Comparison of ENCODE assay signal across 8 cellular contexts in the genomic region with DNA sequence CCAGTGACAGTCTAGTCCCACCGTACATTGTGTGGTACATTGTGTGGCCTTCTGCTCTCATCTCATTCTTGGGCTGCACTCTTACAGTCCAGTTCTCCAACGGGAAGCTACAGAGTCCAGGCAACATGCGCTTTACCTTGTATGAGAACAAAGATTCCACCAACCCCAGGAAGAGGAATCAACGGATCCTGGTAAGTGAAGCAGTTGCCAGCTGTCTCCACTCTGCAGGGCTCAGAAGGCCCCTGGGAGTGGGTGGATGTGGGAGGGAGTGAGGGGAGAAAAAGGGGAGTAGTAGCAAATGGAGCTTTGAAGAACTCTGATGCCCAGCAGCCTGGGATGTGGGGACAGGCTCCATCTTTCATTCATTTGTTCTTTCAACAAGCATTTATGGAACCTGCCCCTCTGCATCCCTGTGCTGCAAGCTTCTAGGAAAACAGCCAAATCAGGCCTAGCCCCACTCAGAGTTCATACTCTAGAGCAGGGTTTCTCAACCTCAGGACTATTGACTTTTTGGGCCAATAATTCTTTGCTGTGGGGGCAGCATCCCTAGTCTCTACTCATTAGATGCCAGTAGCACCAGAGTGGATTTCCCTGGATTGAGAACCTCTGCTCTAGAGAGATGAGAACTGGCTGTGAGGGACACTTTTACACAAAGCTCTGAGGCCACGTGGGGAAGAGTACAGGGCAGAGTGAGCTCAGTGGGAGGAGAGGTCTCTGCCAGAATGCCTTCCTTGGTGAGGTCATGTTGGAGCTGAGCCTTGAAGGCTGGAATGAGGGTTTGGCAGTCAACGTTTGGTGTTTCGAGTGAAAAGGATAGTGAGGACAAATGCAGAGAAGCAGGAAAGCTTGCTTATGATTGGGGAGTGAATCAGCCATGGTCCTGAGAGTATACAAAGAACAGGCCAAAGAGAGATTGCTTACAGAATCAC. TPM values are rescaled to one million over a fixed set of nuclear protein-coding genes. Genes with fewer than 3 reads are reported as not detected.
DNase-seq lines count a peak whose midpoint lies in the region; ATAC-seq and TF ChIP-seq lines count a peak whose summit lies in the region.

No MANE protein-coding gene starts in this region.

- peaks cover 51% of the 10 kb centered on the region for H3K36me3 Mint-ChIP-seq in stimulated activated naive CD8-positive, alpha-beta T cell treated with anti-CD3 and anti-CD28 coated beads, Interleukin-15, Interleukin-2, amounts not matched to agents 100 ng/mL and 50 ng/mL, for 24 hours (ENCODE audit: low read depth)

- H3K9me3 ChIP-seq in fibroblast of lung (ENCODE audit: control insufficient read depth, insufficient read depth, low read depth, low read length) (no peaks in the 10 kb centered on the region), neural cell (ENCODE audit: low read length) (no peaks in the 10 kb centered on the region)

- peaks cover under 1% of the 10 kb centered on the region for H3K27me3 Mint-ChIP-seq in stimulated activated naive CD8-positive, alpha-beta T cell treated with anti-CD3 and anti-CD28 coated beads, Interleukin-15, Interleukin-2, amounts not matched to agents 100 ng/mL and 50 ng/mL, for 24 hours

- peaks cover 7% of the 10 kb centered on the region for H3K4me1 ChIP-seq in fibroblast of lung (ENCODE audit: control insufficient read depth, extremely low read depth, insufficient read depth, low read length)

- H3K9ac ChIP-seq in fibroblast of lung (ENCODE audit: insufficient read depth, low read length) = peak overlapping the region; percentile 75
- peak overlapping the region; percentile 63 for H3K9ac ChIP-seq in neural cell (ENCODE audit: low read length)

- no peaks in the 10 kb centered on the region for H3K9me2 ChIP-seq in neural cell (ENCODE audit: insufficient read depth, low read length)

- H4K20me1 ChIP-seq in fibroblast of lung (ENCODE audit: control insufficient read depth, extremely low read depth, insufficient read depth, low read length) (no peaks in the 10 kb centered on the region), neural cell (ENCODE audit: insufficient read depth) (no peaks in the 10 kb centered on the region)

- H3K79me2 ChIP-seq in fibroblast of lung (ENCODE audit: control insufficient read depth, insufficient read depth, low read length) = peaks cover 20% of the 10 kb centered on the region
- no peaks in the 10 kb centered on the region for H3K79me2 ChIP-seq in neural cell (replicated peaks; ENCODE audit: insufficient read depth, low read length)

- H3K36me3 ChIP-seq in fibroblast of lung (ENCODE audit: control insufficient read depth, insufficient read depth, low read length) (peaks cover 2% of the 10 kb centered on the region), neural cell (ENCODE audit: insufficient read depth, low read length) (no peaks in the 10 kb centered on the region)

- H2AFZ ChIP-seq in fibroblast of lung (ENCODE audit: low read length) (no peak overlapping the region), neural cell (ENCODE audit: low read depth, low read length) (peak overlapping the region; percentile 28)

- no peak for DNase-seq in stimulated activated naive CD8-positive, alpha-beta T cell treated with anti-CD3 and anti-CD28 coated beads, Interleukin-15, Interleukin-2, amounts not matched to agents 100 U/mL and 50 U/mL, for 24 hours
- DNase-seq in fibroblast of lung (ENCODE audit: low read depth in 2 of 2) = peak; percentile 94 to 97
- no peak for DNase-seq in GF-D8 (lab: John Stamatoyannopoulos, UW)

- H3K4me2 ChIP-seq in fibroblast of lung (ENCODE audit: extremely low read depth, insufficient read depth, low read length) = peak overlapping the region; percentile 81
- H3K4me2 ChIP-seq in neural cell (ENCODE audit: low read length) = peak overlapping the region; percentile 76

- peak overlapping the region; percentile 94 for H3K4me3 Mint-ChIP-seq in stimulated activated naive CD8-positive, alpha-beta T cell treated with anti-CD3 and anti-CD28 coated beads, Interleukin-15, Interleukin-2, amounts not matched to agents 100 ng/mL and 50 ng/mL, for 24 hours

- H3K27ac ChIP-seq in fibroblast of lung (ENCODE audit: insufficient read depth, low read length) (peak overlapping the region; percentile 87), neural cell (ENCODE audit: low read length) (no peak overlapping the region)

- H3K27me3 ChIP-seq in fibroblast of lung (ENCODE audit: control insufficient read depth, insufficient read depth, low read length) (no peaks in the 10 kb centered on the region), neural cell (ENCODE audit: insufficient read depth, low read depth, low read length) (no peaks in the 10 kb centered on the region)

- no peaks in the 10 kb centered on the region for H3K9me3 Mint-ChIP-seq in stimulated activated naive CD8-positive, alpha-beta T cell treated with anti-CD3 and anti-CD28 coated beads, Interleukin-15, Interleukin-2, amounts not matched to agents 100 ng/mL and 50 ng/mL, for 24 hours

- no peak for TF ChIP-seq EP300 in neural cell (conservative IDR thresholded peaks at IDR 0.05; ENCODE audit: poor library complexity, severe bottlenecking)

- no peak for TF ChIP-seq CTCF in WI38 (IDR thresholded peaks at IDR 0.05; ENCODE audit: low read depth, low read length)
- no peak for TF ChIP-seq CTCF in fibroblast of lung (conservative IDR thresholded peaks at IDR 0.05 in 1 of 2, IDR thresholded peaks at IDR 0.05 in 1 of 2; ENCODE audit: low read depth in 1 of 2, low read length in 2 of 2)
- no peak for TF ChIP-seq CTCF in neural cell (IDR thresholded peaks at IDR 0.05; ENCODE audit: poor library complexity, severe bottlenecking)

- no peak for TF ChIP-seq RAD21 in neural cell (conservative IDR thresholded peaks at IDR 0.05)

- H3K4me3 ChIP-seq in WI38 (ENCODE audit: low read depth, low read length) (peak overlapping the region; percentile 88), fibroblast of lung (replicated peaks in 1 of 4; ENCODE audit: control extremely low read depth in 1 of 4, insufficient read depth in 1 of 4, low read depth in 3 of 4, low read length in 4 of 4) (peak overlapping the region; percentile 64 to 87 (median 77)), neural cell (ENCODE audit: low read length) (peak overlapping the region; percentile 80)

- H3K4me1 Mint-ChIP-seq in stimulated activated naive CD8-positive, alpha-beta T cell treated with anti-CD3 and anti-CD28 coated beads, Interleukin-15, Interleukin-2, amounts not matched to agents 100 ng/mL and 50 ng/mL, for 24 hours (ENCODE audit: low read depth) = peaks cover 45% of the 10 kb centered on the region

- no peaks in the 10 kb centered on the region for H3F3A ChIP-seq in neural cell (ENCODE audit: insufficient read depth, low read length, poor library complexity, severe bottlenecking)

- H3K27ac Mint-ChIP-seq in stimulated activated naive CD8-positive, alpha-beta T cell treated with anti-CD3 and anti-CD28 coated beads, Interleukin-15, Interleukin-2, amounts not matched to agents 100 ng/mL and 50 ng/mL, for 24 hours = peak overlapping the region; percentile 94

- ATAC-seq in stimulated activated naive CD8-positive, alpha-beta T cell treated with anti-CD3 and anti-CD28 coated beads, Interleukin-15, Interleukin-2, amounts not matched to agents 100 U/mL and 50 U/mL, for 24 hours = no peak
- ATAC-seq in HG02938 (IDR thresholded peaks at IDR 0.05; ENCODE audit: unreplicated experiment) (no peak), GM19455 (IDR thresholded peaks at IDR 0.05; ENCODE audit: unreplicated experiment) (no peak)

TF ChIP-seq in neural cell, 6 proteins besides CTCF, POLR2A, EP300 and RAD21:
- TF ChIP-seq, protein P1, sequence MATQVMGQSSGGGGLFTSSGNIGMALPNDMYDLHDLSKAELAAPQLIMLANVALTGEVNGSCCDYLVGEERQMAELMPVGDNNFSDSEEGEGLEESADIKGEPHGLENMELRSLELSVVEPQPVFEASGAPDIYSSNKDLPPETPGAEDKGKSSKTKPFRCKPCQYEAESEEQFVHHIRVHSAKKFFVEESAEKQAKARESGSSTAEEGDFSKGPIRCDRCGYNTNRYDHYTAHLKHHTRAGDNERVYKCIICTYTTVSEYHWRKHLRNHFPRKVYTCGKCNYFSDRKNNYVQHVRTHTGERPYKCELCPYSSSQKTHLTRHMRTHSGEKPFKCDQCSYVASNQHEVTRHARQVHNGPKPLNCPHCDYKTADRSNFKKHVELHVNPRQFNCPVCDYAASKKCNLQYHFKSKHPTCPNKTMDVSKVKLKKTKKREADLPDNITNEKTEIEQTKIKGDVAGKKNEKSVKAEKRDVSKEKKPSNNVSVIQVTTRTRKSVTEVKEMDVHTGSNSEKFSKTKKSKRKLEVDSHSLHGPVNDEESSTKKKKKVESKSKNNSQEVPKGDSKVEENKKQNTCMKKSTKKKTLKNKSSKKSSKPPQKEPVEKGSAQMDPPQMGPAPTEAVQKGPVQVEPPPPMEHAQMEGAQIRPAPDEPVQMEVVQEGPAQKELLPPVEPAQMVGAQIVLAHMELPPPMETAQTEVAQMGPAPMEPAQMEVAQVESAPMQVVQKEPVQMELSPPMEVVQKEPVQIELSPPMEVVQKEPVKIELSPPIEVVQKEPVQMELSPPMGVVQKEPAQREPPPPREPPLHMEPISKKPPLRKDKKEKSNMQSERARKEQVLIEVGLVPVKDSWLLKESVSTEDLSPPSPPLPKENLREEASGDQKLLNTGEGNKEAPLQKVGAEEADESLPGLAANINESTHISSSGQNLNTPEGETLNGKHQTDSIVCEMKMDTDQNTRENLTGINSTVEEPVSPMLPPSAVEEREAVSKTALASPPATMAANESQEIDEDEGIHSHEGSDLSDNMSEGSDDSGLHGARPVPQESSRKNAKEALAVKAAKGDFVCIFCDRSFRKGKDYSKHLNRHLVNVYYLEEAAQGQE (IDR thresholded peaks at IDR 0.05; ENCODE audit: borderline replicate concordance) = no peak
- TF ChIP-seq EZH2 (IDR thresholded peaks at IDR 0.05; ENCODE audit: borderline replicate concordance, insufficient read depth, low read length, poor library complexity, severe bottlenecking) (no peak), TAF1 (IDR thresholded peaks at IDR 0.05; ENCODE audit: low read depth) (no peak), SMC3 (conservative IDR thresholded peaks at IDR 0.05; ENCODE audit: poor library complexity) (no peak), MXI1 (conservative IDR thresholded peaks at IDR 0.05; ENCODE audit: poor library complexity, severe bottlenecking) (no peak), POLR2AphosphoS5 (IDR thresholded peaks at IDR 0.05) (no peak)

RNA-seq across cellular contexts. Expression of a gene that starts 1.1 kb away (rescaled TPM):
- 31.7 and 43.7 TPM in 2 replicates for total RNA-seq in fibroblast of lung
- polyA plus RNA-seq in fibroblast of lung = 30.9 and 59.2 TPM in 2 replicates
- 23.8 and 48.0 TPM in 2 replicates for polyA plus RNA-seq in fibroblast of lung (2012)
- polyA minus RNA-seq in fibroblast of lung (ENCODE audit: low replicate concordance) = 14.1 and 25.7 TPM in 2 replicates
- 15.9 and 19.1 TPM in 2 replicates for polyA plus RNA-seq in neural cell
- polyA minus RNA-seq in neural cell = 25.9 and 29.0 TPM in 2 replicates

RNA-seq across cellular contexts. Expression of a gene that starts 21.6 kb away (rescaled TPM):
- 5.1 and 5.6 TPM in 2 replicates for total RNA-seq in fibroblast of lung
- 5.7 and 7.3 TPM in 2 replicates for polyA plus RNA-seq in fibroblast of lung
- 2.4 and 3.6 TPM in 2 replicates for polyA plus RNA-seq in fibroblast of lung (2012)
- polyA minus RNA-seq in fibroblast of lung (ENCODE audit: low replicate concordance) = 9.1 and 11.2 TPM in 2 replicates
- polyA plus RNA-seq in neural cell = 21.0 and 23.6 TPM in 2 replicates
- polyA minus RNA-seq in neural cell = 46.3 and 49.3 TPM in 2 replicates

Comparison
In these comparisons a context has a peak if more than half of its experiments do, and no peak if none do; other contexts are left out.
1. DNase-seq: peak in fibroblast of lung (2 of 2); none in stimulated activated naive CD8-positive, alpha-beta T cell treated with anti-CD3 and anti-CD28 coated beads, Interleukin-15, Interleukin-2, amounts not matched to agents 100 U/mL and 50 U/mL, for 24 hours (single experiment) and GF-D8 (single experiment).
2. Peak in every context shown above with its lines, with median percentiles within 50 percentile points of each other: H3K4me3 ChIP-seq.